ENCODE assay signal across 8 cellular contexts in the genomic region with DNA sequence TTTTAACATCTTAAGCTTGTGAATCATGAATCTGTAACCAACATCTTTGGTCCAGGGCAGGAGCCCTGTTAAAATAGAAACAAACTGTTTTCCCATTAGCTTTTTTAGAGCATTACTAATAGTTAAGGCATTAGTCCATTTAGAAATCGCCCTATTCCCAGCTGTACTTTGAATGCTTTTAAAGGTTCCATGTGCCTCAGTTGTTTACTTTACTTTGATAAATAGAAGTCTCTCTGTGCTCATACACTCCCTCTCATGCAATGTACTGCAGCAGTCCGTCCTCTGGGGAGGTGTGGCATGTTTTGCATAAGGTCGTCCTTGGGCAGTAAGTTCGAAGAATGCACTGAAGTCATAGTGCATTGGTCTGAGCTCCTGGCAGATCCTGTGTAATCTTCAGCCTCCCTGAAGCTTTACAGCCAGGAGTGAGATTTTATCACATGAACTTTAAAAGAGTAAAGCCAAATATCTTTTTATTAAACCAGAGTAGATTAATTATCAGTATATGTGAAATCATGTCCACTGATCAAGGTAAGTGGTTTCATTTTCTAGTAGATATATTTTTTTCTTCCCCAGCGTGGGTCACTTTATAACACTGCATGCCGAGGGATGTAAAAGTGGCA.
DNase-seq lines count a peak whose midpoint lies in the region; ATAC-seq and TF ChIP-seq lines count a peak whose summit lies in the region.

No MANE protein-coding gene starts in this region.

- H3K4me3 ChIP-seq in HEK293 (ENCODE audit: low read depth, low read length) (no peak overlapping the region), aorta (ENCODE audit: low read length in 2 of 2) (peak overlapping the region; percentile 79 to 97)

- peak; percentile 55 for DNase-seq in GM04504 (ENCODE audit: low read depth)
- peak; percentile 41 to 72 for DNase-seq in NOMO-1 (lab: John Stamatoyannopoulos, UW; ENCODE audit: unreplicated experiment in 2 of 2)
- DNase-seq in dermis microvascular lymphatic vessel endothelial cell (ENCODE audit: low read depth in 2 of 2), result peak; percentile 11 to 83
- DNase-seq in midbrain (lab: John Stamatoyannopoulos, UW), result peak; percentile 35
- DNase-seq in aorta, result peak; percentile 73 to 81
- DNase-seq in activated CD4-positive, alpha-beta T cell treated with anti-CD3 and anti-CD28 coated beads for 48 hours, result no peak
- no peak for DNase-seq in NCI-H1436 treated with DMSO at 0.1 percent for 48 hours (lab: John Stamatoyannopoulos, UW)

- CTCF ChIA-PET in HEK293 (lab: Yijun Ruan, JAX), result interaction anchor here (0.6 to 1.0 kb wide), 3 partner anchors 76 to 159 kb away, joined by 3 to 5 read pairs (median 3); no protein-coding TSS in a partner anchor

- WGBS in aorta, 2 donors, result 0 to 2% methylated on average over 6 of the region's 6 CpGs

- no peak for TF ChIP-seq CTCF in HEK293 (tag by site-specific recombination; IDR thresholded peaks at IDR 0.05)

- intact Hi-C loops in aorta (cut with DNase I), result loop anchor here in 1 of 2 donors (10.0 kb wide), 1 partner anchor 141 kb away; a partner anchor contains a TSS

- peak; percentile 81 for ATAC-seq in aorta (ENCODE audit: low FRiP score)

- H3K4me1 ChIP-seq in HEK293 (ENCODE audit: control insufficient read depth, insufficient read depth, low read length) (peaks cover 25% of the 10 kb centered on the region), aorta (ENCODE audit: control insufficient read depth in 1 of 2, insufficient read depth in 2 of 2, low read length in 2 of 2) (peaks cover 0 to 5% of the 10 kb centered on the region in 2 donors)

- POLR2A ChIA-PET in HEK293 (lab: Yijun Ruan, JAX), result interaction anchor here (0.6 to 1.0 kb wide), 2 partner anchors 9 to 134 kb away, joined by 3 read pairs; no protein-coding TSS in a partner anchor

- no peak overlapping the region for H3K27ac ChIP-seq in HEK293 (ENCODE audit: extremely low read depth, low read depth, low read length)
- H3K27ac ChIP-seq in aorta (ENCODE audit: low read depth in 1 of 2, low read length in 2 of 2), result peak overlapping the region; percentile 39 to 58

- H3K27me3 ChIP-seq in aorta (ENCODE audit: control insufficient read depth in 1 of 2, insufficient read depth in 2 of 2, low read length in 1 of 2), result no peaks in the 10 kb centered on the region

- H3K9me3 ChIP-seq in HEK293 (ENCODE audit: control insufficient read depth, insufficient read depth, low read depth, low read length) (no peaks in the 10 kb centered on the region), aorta (ENCODE audit: control insufficient read depth, low read length) (no peaks in the 10 kb centered on the region)

- H3K36me3 ChIP-seq in HEK293 (ENCODE audit: control insufficient read depth in 2 of 2, insufficient read depth in 1 of 2, low read length in 2 of 2) (no peaks in the 10 kb centered on the region), aorta (ENCODE audit: control insufficient read depth in 1 of 2, insufficient read depth in 2 of 2, low read length in 1 of 2) (no peaks in the 10 kb centered on the region)

TF ChIP-seq in HEK293, 187 proteins besides CTCF, POLR2A, EP300 and RAD21 (continues in another document):
- TF ChIP-seq ZNF155 (tag by site-specific recombination; IDR thresholded peaks at IDR 0.05) (no peak), ZNF701 (tag by site-specific recombination; IDR thresholded peaks at IDR 0.05) (no peak), SETDB1 (IDR thresholded peaks at IDR 0.05; ENCODE audit: insufficient read length, low read length) (no peak), GLIS1 (tag by site-specific recombination; IDR thresholded peaks at IDR 0.05) (peak; percentile 38; the same call in 1 of the 2 replicates), ZNF600 (tag by site-specific recombination; IDR thresholded peaks at IDR 0.05) (peak; percentile 83), BCL11B (tag by site-specific recombination; IDR thresholded peaks at IDR 0.05; ENCODE audit: low read depth) (no peak), ZNF211 (tag by site-specific recombination; IDR thresholded peaks at IDR 0.05; ENCODE audit: low read depth) (no peak), ZNF169 (tag by site-specific recombination; IDR thresholded peaks at IDR 0.05) (no peak), SP3 (tag by site-specific recombination; IDR thresholded peaks at IDR 0.05) (no peak), ZNF266 (tag by site-specific recombination; IDR thresholded peaks at IDR 0.05; ENCODE audit: low read depth) (no peak), GFI1B (tag by site-specific recombination; IDR thresholded peaks at IDR 0.05) (no peak), GLIS2 (tag by site-specific recombination; IDR thresholded peaks at IDR 0.05) (no peak)
- TF ChIP-seq, protein P1, sequence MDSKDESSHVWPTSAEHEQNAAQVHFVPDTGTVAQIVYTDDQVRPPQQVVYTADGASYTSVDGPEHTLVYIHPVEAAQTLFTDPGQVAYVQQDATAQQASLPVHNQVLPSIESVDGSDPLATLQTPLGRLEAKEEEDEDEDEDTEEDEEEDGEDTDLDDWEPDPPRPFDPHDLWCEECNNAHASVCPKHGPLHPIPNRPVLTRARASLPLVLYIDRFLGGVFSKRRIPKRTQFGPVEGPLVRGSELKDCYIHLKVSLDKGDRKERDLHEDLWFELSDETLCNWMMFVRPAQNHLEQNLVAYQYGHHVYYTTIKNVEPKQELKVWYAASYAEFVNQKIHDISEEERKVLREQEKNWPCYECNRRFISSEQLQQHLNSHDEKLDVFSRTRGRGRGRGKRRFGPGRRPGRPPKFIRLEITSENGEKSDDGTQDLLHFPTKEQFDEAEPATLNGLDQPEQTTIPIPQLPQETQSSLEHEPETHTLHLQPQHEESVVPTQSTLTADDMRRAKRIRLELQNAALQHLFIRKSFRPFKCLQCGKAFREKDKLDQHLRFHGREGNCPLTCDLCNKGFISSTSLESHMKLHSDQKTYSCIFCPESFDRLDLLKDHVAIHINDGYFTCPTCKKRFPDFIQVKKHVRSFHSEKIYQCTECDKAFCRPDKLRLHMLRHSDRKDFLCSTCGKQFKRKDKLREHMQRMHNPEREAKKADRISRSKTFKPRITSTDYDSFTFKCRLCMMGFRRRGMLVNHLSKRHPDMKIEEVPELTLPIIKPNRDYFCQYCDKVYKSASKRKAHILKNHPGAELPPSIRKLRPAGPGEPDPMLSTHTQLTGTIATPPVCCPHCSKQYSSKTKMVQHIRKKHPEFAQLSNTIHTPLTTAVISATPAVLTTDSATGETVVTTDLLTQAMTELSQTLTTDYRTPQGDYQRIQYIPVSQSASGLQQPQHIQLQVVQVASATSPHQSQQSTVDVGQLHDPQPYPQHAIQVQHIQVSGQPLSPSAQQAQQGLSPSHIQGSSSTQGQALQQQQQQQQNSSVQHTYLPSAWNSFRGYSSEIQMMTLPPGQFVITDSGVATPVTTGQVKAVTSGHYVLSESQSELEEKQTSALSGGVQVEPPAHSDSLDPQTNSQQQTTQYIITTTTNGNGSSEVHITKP (tag by site-specific recombination; IDR thresholded peaks at IDR 0.05), result peak; percentile 73
- TF ChIP-seq, protein P2, sequence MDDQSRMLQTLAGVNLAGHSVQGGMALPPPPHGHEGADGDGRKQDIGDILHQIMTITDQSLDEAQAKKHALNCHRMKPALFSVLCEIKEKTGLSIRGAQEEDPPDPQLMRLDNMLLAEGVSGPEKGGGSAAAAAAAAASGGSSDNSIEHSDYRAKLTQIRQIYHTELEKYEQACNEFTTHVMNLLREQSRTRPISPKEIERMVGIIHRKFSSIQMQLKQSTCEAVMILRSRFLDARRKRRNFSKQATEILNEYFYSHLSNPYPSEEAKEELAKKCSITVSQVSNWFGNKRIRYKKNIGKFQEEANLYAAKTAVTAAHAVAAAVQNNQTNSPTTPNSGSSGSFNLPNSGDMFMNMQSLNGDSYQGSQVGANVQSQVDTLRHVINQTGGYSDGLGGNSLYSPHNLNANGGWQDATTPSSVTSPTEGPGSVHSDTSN (CRISPR knock-in tag; IDR thresholded peaks at IDR 0.05), result no peak
- TF ChIP-seq, protein P3, sequence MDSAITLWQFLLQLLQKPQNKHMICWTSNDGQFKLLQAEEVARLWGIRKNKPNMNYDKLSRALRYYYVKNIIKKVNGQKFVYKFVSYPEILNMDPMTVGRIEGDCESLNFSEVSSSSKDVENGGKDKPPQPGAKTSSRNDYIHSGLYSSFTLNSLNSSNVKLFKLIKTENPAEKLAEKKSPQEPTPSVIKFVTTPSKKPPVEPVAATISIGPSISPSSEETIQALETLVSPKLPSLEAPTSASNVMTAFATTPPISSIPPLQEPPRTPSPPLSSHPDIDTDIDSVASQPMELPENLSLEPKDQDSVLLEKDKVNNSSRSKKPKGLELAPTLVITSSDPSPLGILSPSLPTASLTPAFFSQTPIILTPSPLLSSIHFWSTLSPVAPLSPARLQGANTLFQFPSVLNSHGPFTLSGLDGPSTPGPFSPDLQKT (IDR thresholded peaks at IDR 0.05; ENCODE audit: borderline replicate concordance, low read depth, low read length), result no peak
- TF ChIP-seq, protein P4, sequence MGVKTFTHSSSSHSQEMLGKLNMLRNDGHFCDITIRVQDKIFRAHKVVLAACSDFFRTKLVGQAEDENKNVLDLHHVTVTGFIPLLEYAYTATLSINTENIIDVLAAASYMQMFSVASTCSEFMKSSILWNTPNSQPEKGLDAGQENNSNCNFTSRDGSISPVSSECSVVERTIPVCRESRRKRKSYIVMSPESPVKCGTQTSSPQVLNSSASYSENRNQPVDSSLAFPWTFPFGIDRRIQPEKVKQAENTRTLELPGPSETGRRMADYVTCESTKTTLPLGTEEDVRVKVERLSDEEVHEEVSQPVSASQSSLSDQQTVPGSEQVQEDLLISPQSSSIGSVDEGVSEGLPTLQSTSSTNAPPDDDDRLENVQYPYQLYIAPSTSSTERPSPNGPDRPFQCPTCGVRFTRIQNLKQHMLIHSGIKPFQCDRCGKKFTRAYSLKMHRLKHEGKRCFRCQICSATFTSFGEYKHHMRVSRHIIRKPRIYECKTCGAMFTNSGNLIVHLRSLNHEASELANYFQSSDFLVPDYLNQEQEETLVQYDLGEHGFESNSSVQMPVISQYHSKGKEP (tag by site-specific recombination; IDR thresholded peaks at IDR 0.05), result peak; percentile 94
- TF ChIP-seq, protein P5, sequence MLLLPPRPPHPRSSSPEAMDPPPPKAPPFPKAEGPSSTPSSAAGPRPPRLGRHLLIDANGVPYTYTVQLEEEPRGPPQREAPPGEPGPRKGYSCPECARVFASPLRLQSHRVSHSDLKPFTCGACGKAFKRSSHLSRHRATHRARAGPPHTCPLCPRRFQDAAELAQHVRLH (tag by site-specific recombination; IDR thresholded peaks at IDR 0.05), result no peak

Comparison
In these comparisons a context has a peak if more than half of its experiments do, and no peak if none do; other contexts are left out.
1. DNase-seq: peak in GM04504 (single experiment), NOMO-1 (2 of 2), dermis microvascular lymphatic vessel endothelial cell (2 of 2), midbrain (single experiment) and aorta (2 of 2); none in activated CD4-positive, alpha-beta T cell treated with anti-CD3 and anti-CD28 coated beads for 48 hours (single experiment) and NCI-H1436 treated with DMSO at 0.1 percent for 48 hours (single experiment).